Comparison of ENCODE assay signal across 24 cellular contexts in genomic region chr5:3313569-3313968, GRCh38.
DNase-seq lines count a peak whose midpoint lies in the region; ATAC-seq, FAIRE-seq and TF ChIP-seq lines count a peak whose summit lies in the region.
"Had no signal": no experiment of that assay in that cellular context is flagged by ENCODE, and none has a peak within 500 bp of the region (broad histone marks: within the 10 kb centered on the region; RNA-seq: fewer than 3 reads in every experiment).

No MANE protein-coding gene starts in this region.

- ATAC-seq in HepG2, result no peak
- no peak for ATAC-seq in right lobe of liver
- no peak for ATAC-seq in K562
- ATAC-seq in PC-3, result no peak
- ATAC-seq: GM12878 had no signal

- H3K4me2 ChIP-seq in HepG2 (ENCODE audit: low read depth, low read length) (no peak overlapping the region), K562 (ENCODE audit: insufficient read depth, low read length) (no peak overlapping the region), PC-3 (ENCODE audit: low read length) (no peak overlapping the region)
- H3K4me2 ChIP-seq: BLaER1 had no signal

- WGBS in HepG2 (ENCODE audit: low lambda C conversion rate), result 27% methylated on average over 4 of the region's 4 CpGs
- 58% methylated on average over 4 of the region's 4 CpGs for WGBS in right lobe of liver (ENCODE audit: insufficient coverage, low coverage, low lambda C conversion rate, missing lambda C conversion rate)
- WGBS in K562 (ENCODE audit: insufficient coverage, low coverage, missing lambda C conversion rate), result 1% methylated on average over 4 of the region's 4 CpGs

- TF ChIP-seq EP300 in HepG2 (IDR thresholded peaks at IDR 0.05; ENCODE audit: low read depth in 2 of 2, low read length in 2 of 2), result no peak
- TF ChIP-seq EP300 in HepG2 (CRISPR knock-in tag; IDR thresholded peaks at IDR 0.05; ENCODE audit: borderline replicate concordance), result no peak
- TF ChIP-seq EP300 in K562 (IDR thresholded peaks at IDR 0.05; ENCODE audit: low read length), result no peak

- H3K9me2 ChIP-seq in PC-3 (replicated peaks; ENCODE audit: low read length), result no peaks in the 10 kb centered on the region

- H3K4me3 ChIP-seq in HepG2 (replicated peaks in 1 of 3; ENCODE audit: insufficient read depth in 1 of 3, low read depth in 2 of 3, low read length in 3 of 3) (no peak overlapping the region), right lobe of liver (no peak overlapping the region), K562 (no peak overlapping the region), PC-3 (ENCODE audit: low read length) (no peak overlapping the region)
- H3K4me3 ChIP-seq: BLaER1, GM12878 had no signal

- in situ Hi-C loops in HepG2 (cut with HindIII; ENCODE audit: extremely low pct_ligation_motif_present, low pct_unique_long_range_greater_than_20kb) (no loop called here), K562 (cut with MboI) (no loop called here)

- H3K79me2 ChIP-seq in HepG2 (ENCODE audit: insufficient read depth, low read length) (no peaks in the 10 kb centered on the region), K562 (ENCODE audit: control insufficient read depth, insufficient read depth, low read length) (no peaks in the 10 kb centered on the region), PC-3 (ENCODE audit: low read length) (no peaks in the 10 kb centered on the region)

- intact Hi-C loops in HepG2 (cut with micrococcal nuclease; ENCODE audit: unreplicated experiment), result no loop called here
- intact Hi-C loops in right lobe of liver (cut with DNase I), result no loop called here
- intact Hi-C loops in K562 (cut with micrococcal nuclease), result no loop called here
- intact Hi-C loops in PC-3 (cut with micrococcal nuclease), result no loop called here

- no peak for FAIRE-seq in HepG2 (lab: Jason Lieb, UNC)
- FAIRE-seq in K562 (lab: Jason Lieb, UNC), result no peak
- FAIRE-seq: GM12878, GM12892, GM18507 had no signal

- no peak overlapping the region for H3K9ac ChIP-seq in HepG2 (ENCODE audit: insufficient read depth, low read depth, low read length)
- H3K9ac ChIP-seq in K562 (ENCODE audit: insufficient read depth in 1 of 2, low read depth in 2 of 2, low read length in 2 of 2), result no peak overlapping the region
- no peak overlapping the region for H3K9ac ChIP-seq in PC-3 (ENCODE audit: low read length)
- H3K9ac ChIP-seq: BLaER1 had no signal

- POLR2A ChIA-PET in HepG2 (lab: Yijun Ruan, JAX) (no interaction called here), K562 (lab: Yijun Ruan, JAX) (interaction anchor here (0.7 kb wide), 1 partner anchor 10 kb away, joined by 4 read pairs; no protein-coding TSS in a partner anchor), PC-3 (lab: Charles Lee; ENCODE audit: unreplicated experiment) (no interaction called here)

- H3K9me1 ChIP-seq in K562 (ENCODE audit: control insufficient read depth, insufficient read depth, low read length), result no peaks in the 10 kb centered on the region

- CTCF ChIA-PET in HepG2 (lab: Yijun Ruan, JAX; ENCODE audit: low intra/inter-chr PET ratio, low total read pairs) (no interaction called here), K562 (lab: Yijun Ruan, JAX; ENCODE audit: low intra/inter-chr PET ratio) (no interaction called here), PC-3 (lab: Charles Lee) (no interaction called here)

- H3F3A ChIP-seq in PC-3 (ENCODE audit: low read length, unreplicated experiment), result no peaks in the 10 kb centered on the region

- H4K20me1 ChIP-seq in HepG2 (ENCODE audit: insufficient read depth, low read length) (no peaks in the 10 kb centered on the region), K562 (replicated peaks; ENCODE audit: control insufficient read depth, insufficient read depth, low read length) (no peaks in the 10 kb centered on the region), PC-3 (ENCODE audit: low read length) (no peaks in the 10 kb centered on the region)
- H4K20me1 ChIP-seq: BLaER1 had no signal

- no peak overlapping the region for H3K27ac ChIP-seq in HepG2 (ENCODE audit: extremely low read length, insufficient read depth, low read length)
- no peak overlapping the region for H3K27ac ChIP-seq in right lobe of liver
- H3K27ac ChIP-seq in K562 (ENCODE audit: extremely low read depth, low read depth, low read length), result no peak overlapping the region
- no peak overlapping the region for H3K27ac ChIP-seq in PC-3 (ENCODE audit: low read length)
- H3K27ac ChIP-seq: 22Rv1, BLaER1 had no signal

- no peak for TF ChIP-seq POLR2A in HepG2 (IDR thresholded peaks at IDR 0.05; ENCODE audit: insufficient read depth in 1 of 2, low read depth in 2 of 2, low read length in 2 of 2)
- TF ChIP-seq POLR2A in right lobe of liver (IDR thresholded peaks at IDR 0.05), result no peak
- TF ChIP-seq POLR2A in K562 (conservative IDR thresholded peaks at IDR 0.05), result no peak

- no peaks in the 10 kb centered on the region for H3K4me1 ChIP-seq in HepG2 (ENCODE audit: insufficient read depth, low read length)
- H3K4me1 ChIP-seq in right lobe of liver, result no peaks in the 10 kb centered on the region
- H3K4me1 ChIP-seq in K562 (replicated peaks in 1 of 2; ENCODE audit: control insufficient read depth in 2 of 2, insufficient read depth in 2 of 2, low read length in 2 of 2), result no peaks in the 10 kb centered on the region
- H3K4me1 ChIP-seq in PC-3 (ENCODE audit: insufficient read depth, low read length), result no peaks in the 10 kb centered on the region
- H3K4me1 ChIP-seq: BE2C had no signal

- H3K9me3 ChIP-seq in HepG2 (ENCODE audit: low read length) (peaks cover 27% of the 10 kb centered on the region), right lobe of liver (no peaks in the 10 kb centered on the region), K562 (replicated peaks; ENCODE audit: control insufficient read depth, insufficient read depth, low read depth, low read length) (no peaks in the 10 kb centered on the region), PC-3 (ENCODE audit: low read length) (0 out of 2 replicates have a peak, but pooled peaks cover 10% of the 10 kb centered on the region)
- H3K9me3 ChIP-seq: BE2C had no signal

- DNase-seq in HepG2 (ENCODE audit: low spot score) (no peak), right lobe of liver (no peak), K562 (ENCODE audit: extremely low read depth in 1 of 4, low spot score in 3 of 4) (no peak), PC-3 (no peak)
- no peak for DNase-seq in activated CD4-positive, alpha-beta T cell treated with anti-CD3 and anti-CD28 coated beads, Interleukin-2, amount 50 U/mL, for 1 hour
- DNase-seq: ACHN; BE2C; C1 segment of cervical spinal cord; CD4-positive, alpha-beta memory T cell; CD4-positive, CD25-positive, alpha-beta regulatory T cell; CD8-positive, alpha-beta memory T cell; COR-L47; DMS 273 treated with DMSO at 0.1 percent for 48 hours; DMS153; DMS53; DMS79; DND-41; EL; GDM1 had no signal

- TF ChIP-seq CTCF in HepG2 (CRISPR knock-in tag; IDR thresholded peaks at IDR 0.05) (no peak), right lobe of liver (IDR thresholded peaks at IDR 0.05) (no peak), K562 (IDR thresholded peaks at IDR 0.05 in 2 of 3, conservative IDR thresholded peaks at IDR 0.05 in 1 of 3; ENCODE audit: insufficient read depth in 2 of 3, low read depth in 1 of 3, low read length in 3 of 3) (no peak), PC-3 (conservative IDR thresholded peaks at IDR 0.05; ENCODE audit: low read depth, low read length) (no peak)

- H3K27me3 ChIP-seq in HepG2 (ENCODE audit: control insufficient read depth in 1 of 2, insufficient read depth in 2 of 2, low read length in 2 of 2), result no peaks in the 10 kb centered on the region
- no peaks in the 10 kb centered on the region for H3K27me3 ChIP-seq in right lobe of liver
- no peaks in the 10 kb centered on the region for H3K27me3 ChIP-seq in K562 (ENCODE audit: control insufficient read depth in 2 of 2, insufficient read depth in 2 of 2, low read length in 2 of 2)
- no peaks in the 10 kb centered on the region for H3K27me3 ChIP-seq in PC-3 (ENCODE audit: low read length)
- H3K27me3 ChIP-seq: BE2C, BLaER1 had no signal

- BruUV-seq in HepG2 (replicated peaks; lab: Mats Ljungman, UMichigan) (no TSS peak), K562 (replicated peaks; lab: Mats Ljungman, UMichigan) (no TSS peak), PC-3 (replicated peaks; lab: Mats Ljungman, UMichigan) (no TSS peak)

- no peak for TF ChIP-seq RAD21 in HepG2 (CRISPR knock-in tag; IDR thresholded peaks at IDR 0.05)
- no peak for TF ChIP-seq RAD21 in K562 (CRISPR knock-in tag; conservative IDR thresholded peaks at IDR 0.05 in 1 of 2, IDR thresholded peaks at IDR 0.05 in 1 of 2)

- no peaks in the 10 kb centered on the region for H3K36me3 ChIP-seq in HepG2 (replicated peaks in 1 of 2; ENCODE audit: control insufficient read depth in 1 of 2, insufficient read depth in 2 of 2, low read length in 2 of 2)
- no peaks in the 10 kb centered on the region for H3K36me3 ChIP-seq in right lobe of liver
- no peaks in the 10 kb centered on the region for H3K36me3 ChIP-seq in K562 (ENCODE audit: control insufficient read depth, insufficient read depth, low read length)
- H3K36me3 ChIP-seq in PC-3 (ENCODE audit: low read depth, low read length), result no peaks in the 10 kb centered on the region
- H3K36me3 ChIP-seq: BE2C, BLaER1 had no signal

- H2AFZ ChIP-seq in HepG2 (ENCODE audit: low read length) (no peak overlapping the region), K562 (ENCODE audit: low read depth, low read length) (no peak overlapping the region), PC-3 (ENCODE audit: low read length) (no peak overlapping the region)

TF ChIP-seq in HepG2, 621 proteins besides CTCF, POLR2A, EP300 and RAD21:
- peak; percentile 83 for TF ChIP-seq MAFF (IDR thresholded peaks at IDR 0.05; ENCODE audit: low read depth, low read length)
- no peak for TF ChIP-seq E2F5 (CRISPR knock-in tag; conservative IDR thresholded peaks at IDR 0.05)
- TF ChIP-seq MAFK (conservative IDR thresholded peaks at IDR 0.05 in 1 of 2, IDR thresholded peaks at IDR 0.05 in 1 of 2; ENCODE audit: low read length in 2 of 2), result peak; percentile 74 to 90; a peak in 3 of 4 replicates

TF ChIP-seq in K562, 482 proteins besides CTCF, POLR2A, EP300 and RAD21 (continues in another document):
- TF ChIP-seq TFE3 (CRISPR knock-in tag; IDR thresholded peaks at IDR 0.05) (no peak), MBD2 (IDR thresholded peaks at IDR 0.05; ENCODE audit: borderline replicate concordance, low read depth) (no peak), ZNF589 (CRISPR knock-in tag; IDR thresholded peaks at IDR 0.05; ENCODE audit: low read depth) (no peak), CHD4 (IDR thresholded peaks at IDR 0.05; ENCODE audit: insufficient read depth, insufficient replicate concordance, low read depth, low read length, poor library complexity, severe bottlenecking) (no peak), ZNF316 (IDR thresholded peaks at IDR 0.05) (peak; percentile 61)

Comparison
In these comparisons a context has a peak if more than half of its experiments do, and no peak if none do; other contexts are left out.
1. Of the 241 proteins assayed by ChIP-seq in both HepG2 and K562: peak only in HepG2: MAFF; only in K562: MAFG; in both: MAFK; in neither: 238.